Comparison of ENCODE assay signal across 1 cellular context in the genomic region with DNA sequence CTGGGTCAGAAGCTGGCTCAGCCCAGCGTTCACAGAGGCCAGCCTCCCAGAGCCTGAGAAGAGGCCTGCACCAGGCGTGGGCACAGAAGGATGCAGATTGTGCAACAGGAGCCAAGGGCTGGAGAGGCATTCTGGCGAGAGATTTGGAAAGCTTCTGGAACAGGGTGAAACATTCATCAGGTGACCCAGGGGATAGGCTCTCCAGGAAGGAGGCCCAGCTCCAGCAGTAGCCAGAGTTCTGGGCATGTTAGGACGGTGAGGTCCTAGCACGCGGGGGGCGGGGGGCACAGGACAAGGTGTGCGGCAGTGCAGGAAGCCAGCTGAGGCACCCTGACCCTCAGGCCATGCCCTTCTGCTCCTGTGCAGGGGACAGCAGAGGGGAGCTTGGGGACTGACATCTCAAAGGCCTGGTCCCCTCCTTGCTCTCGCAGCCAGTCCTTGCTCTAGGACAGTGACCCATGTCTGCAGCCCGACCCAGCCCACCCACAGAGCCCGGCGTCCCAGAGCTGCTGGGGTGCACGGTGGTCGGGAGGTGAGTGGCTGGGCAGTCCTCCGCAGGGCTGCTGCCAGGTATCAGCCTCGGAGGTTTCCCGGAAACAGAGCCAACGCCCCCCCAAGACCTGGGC.
A peak's percentile ranks its signal among the peaks of the same experiment; 100 is the strongest.
TF ChIP-seq lines count a peak whose summit lies in the region.

No MANE protein-coding gene starts in this region.

TF ChIP-seq in HepG2, 621 proteins besides CTCF, POLR2A, EP300 and RAD21 (continued from another document and continues in another):
- TF ChIP-seq, protein P1, sequence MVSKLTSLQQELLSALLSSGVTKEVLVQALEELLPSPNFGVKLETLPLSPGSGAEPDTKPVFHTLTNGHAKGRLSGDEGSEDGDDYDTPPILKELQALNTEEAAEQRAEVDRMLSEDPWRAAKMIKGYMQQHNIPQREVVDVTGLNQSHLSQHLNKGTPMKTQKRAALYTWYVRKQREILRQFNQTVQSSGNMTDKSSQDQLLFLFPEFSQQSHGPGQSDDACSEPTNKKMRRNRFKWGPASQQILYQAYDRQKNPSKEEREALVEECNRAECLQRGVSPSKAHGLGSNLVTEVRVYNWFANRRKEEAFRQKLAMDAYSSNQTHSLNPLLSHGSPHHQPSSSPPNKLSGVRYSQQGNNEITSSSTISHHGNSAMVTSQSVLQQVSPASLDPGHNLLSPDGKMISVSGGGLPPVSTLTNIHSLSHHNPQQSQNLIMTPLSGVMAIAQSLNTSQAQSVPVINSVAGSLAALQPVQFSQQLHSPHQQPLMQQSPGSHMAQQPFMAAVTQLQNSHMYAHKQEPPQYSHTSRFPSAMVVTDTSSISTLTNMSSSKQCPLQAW (CRISPR knock-in tag; IDR thresholded peaks at IDR 0.05) = no peak
- TF ChIP-seq ZFP90 (CRISPR knock-in tag; IDR thresholded peaks at IDR 0.05; ENCODE audit: borderline replicate concordance) (0 out of 2 replicates have a peak, but pooled peaks have one; percentile 5), ZFP36L2 (CRISPR knock-in tag; IDR thresholded peaks at IDR 0.05) (no peak), ZNF468 (CRISPR knock-in tag; IDR thresholded peaks at IDR 0.05) (no peak), ZNF775 (CRISPR knock-in tag; IDR thresholded peaks at IDR 0.05; ENCODE audit: borderline replicate concordance) (no peak), ZNF34 (CRISPR knock-in tag; IDR thresholded peaks at IDR 0.05; ENCODE audit: borderline replicate concordance) (no peak), CEBPG (CRISPR knock-in tag; IDR thresholded peaks at IDR 0.05) (peak; percentile 83), ZSCAN9 (CRISPR knock-in tag; IDR thresholded peaks at IDR 0.05; ENCODE audit: borderline replicate concordance) (no peak), IRX3 (CRISPR knock-in tag; IDR thresholded peaks at IDR 0.05; ENCODE audit: borderline replicate concordance, low read depth) (no peak), RBAK (CRISPR knock-in tag; IDR thresholded peaks at IDR 0.05) (no peak), ZNF567 (CRISPR knock-in tag; IDR thresholded peaks at IDR 0.05; ENCODE audit: borderline replicate concordance) (no peak), SNAI1 (CRISPR knock-in tag; IDR thresholded peaks at IDR 0.05; ENCODE audit: borderline replicate concordance) (no peak), ZBTB7A (CRISPR knock-in tag; IDR thresholded peaks at IDR 0.05) (no peak), ZNF143 (CRISPR knock-in tag; IDR thresholded peaks at IDR 0.05) (no peak), HOXA7 (CRISPR knock-in tag; IDR thresholded peaks at IDR 0.05) (0 out of 2 replicates have a peak, but pooled peaks have one; percentile 46), ZNF549 (CRISPR knock-in tag; IDR thresholded peaks at IDR 0.05) (no peak), ZNF234 (CRISPR knock-in tag; conservative IDR thresholded peaks at IDR 0.05) (0 out of 2 replicates have a peak, but pooled peaks have one; percentile 22), CCDC6 (CRISPR knock-in tag; IDR thresholded peaks at IDR 0.05) (no peak), NR2F2 (IDR thresholded peaks at IDR 0.05; ENCODE audit: borderline replicate concordance, low read depth) (no peak), TEAD3 (CRISPR knock-in tag; optimal IDR thresholded peaks at IDR 0.05; ENCODE audit: borderline replicate concordance) (no peak), XRCC5 (optimal IDR thresholded peaks at IDR 0.05; ENCODE audit: low read length) (no peak), ZNF891 (CRISPR knock-in tag; IDR thresholded peaks at IDR 0.05) (0 out of 2 replicates have a peak, but pooled peaks have one; percentile 56), SP2 (CRISPR knock-in tag; IDR thresholded peaks at IDR 0.05) (no peak)
- TF ChIP-seq, protein P2, sequence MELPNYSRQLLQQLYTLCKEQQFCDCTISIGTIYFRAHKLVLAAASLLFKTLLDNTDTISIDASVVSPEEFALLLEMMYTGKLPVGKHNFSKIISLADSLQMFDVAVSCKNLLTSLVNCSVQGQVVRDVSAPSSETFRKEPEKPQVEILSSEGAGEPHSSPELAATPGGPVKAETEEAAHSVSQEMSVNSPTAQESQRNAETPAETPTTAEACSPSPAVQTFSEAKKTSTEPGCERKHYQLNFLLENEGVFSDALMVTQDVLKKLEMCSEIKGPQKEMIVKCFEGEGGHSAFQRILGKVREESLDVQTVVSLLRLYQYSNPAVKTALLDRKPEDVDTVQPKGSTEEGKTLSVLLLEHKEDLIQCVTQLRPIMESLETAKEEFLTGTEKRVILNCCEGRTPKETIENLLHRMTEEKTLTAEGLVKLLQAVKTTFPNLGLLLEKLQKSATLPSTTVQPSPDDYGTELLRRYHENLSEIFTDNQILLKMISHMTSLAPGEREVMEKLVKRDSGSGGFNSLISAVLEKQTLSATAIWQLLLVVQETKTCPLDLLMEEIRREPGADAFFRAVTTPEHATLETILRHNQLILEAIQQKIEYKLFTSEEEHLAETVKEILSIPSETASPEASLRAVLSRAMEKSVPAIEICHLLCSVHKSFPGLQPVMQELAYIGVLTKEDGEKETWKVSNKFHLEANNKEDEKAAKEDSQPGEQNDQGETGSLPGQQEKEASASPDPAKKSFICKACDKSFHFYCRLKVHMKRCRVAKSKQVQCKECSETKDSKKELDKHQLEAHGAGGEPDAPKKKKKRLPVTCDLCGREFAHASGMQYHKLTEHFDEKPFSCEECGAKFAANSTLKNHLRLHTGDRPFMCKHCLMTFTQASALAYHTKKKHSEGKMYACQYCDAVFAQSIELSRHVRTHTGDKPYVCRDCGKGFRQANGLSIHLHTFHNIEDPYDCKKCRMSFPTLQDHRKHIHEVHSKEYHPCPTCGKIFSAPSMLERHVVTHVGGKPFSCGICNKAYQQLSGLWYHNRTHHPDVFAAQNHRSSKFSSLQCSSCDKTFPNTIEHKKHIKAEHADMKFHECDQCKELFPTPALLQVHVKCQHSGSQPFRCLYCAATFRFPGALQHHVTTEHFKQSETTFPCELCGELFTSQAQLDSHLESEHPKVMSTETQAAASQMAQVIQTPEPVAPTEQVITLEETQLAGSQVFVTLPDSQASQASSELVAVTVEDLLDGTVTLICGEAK (IDR thresholded peaks at IDR 0.05) = no peak
- TF ChIP-seq, protein P2 (CRISPR knock-in tag; IDR thresholded peaks at IDR 0.05) = 0 out of 2 replicates have a peak, but pooled peaks have one; percentile 28
- TF ChIP-seq, protein P3, sequence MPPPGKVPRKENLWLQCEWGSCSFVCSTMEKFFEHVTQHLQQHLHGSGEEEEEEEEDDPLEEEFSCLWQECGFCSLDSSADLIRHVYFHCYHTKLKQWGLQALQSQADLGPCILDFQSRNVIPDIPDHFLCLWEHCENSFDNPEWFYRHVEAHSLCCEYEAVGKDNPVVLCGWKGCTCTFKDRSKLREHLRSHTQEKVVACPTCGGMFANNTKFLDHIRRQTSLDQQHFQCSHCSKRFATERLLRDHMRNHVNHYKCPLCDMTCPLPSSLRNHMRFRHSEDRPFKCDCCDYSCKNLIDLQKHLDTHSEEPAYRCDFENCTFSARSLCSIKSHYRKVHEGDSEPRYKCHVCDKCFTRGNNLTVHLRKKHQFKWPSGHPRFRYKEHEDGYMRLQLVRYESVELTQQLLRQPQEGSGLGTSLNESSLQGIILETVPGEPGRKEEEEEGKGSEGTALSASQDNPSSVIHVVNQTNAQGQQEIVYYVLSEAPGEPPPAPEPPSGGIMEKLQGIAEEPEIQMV (CRISPR knock-in tag; IDR thresholded peaks at IDR 0.05; ENCODE audit: low read depth) = no peak
- TF ChIP-seq, protein P4, sequence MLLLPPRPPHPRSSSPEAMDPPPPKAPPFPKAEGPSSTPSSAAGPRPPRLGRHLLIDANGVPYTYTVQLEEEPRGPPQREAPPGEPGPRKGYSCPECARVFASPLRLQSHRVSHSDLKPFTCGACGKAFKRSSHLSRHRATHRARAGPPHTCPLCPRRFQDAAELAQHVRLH (CRISPR knock-in tag; IDR thresholded peaks at IDR 0.05; ENCODE audit: borderline replicate concordance, low read depth) = no peak
- TF ChIP-seq, protein P5, sequence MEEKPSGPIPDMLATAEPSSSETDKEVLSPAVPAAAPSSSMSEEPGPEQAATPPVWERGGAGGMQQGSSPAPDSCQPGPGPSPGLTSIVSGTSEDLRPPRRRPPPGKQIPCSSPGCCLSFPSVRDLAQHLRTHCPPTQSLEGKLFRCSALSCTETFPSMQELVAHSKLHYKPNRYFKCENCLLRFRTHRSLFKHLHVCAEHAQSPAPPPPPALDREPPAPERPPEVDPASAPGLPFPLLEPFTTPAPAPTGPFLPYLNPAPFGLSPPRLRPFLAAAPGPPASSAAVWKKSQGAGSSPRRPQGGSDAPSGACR (CRISPR knock-in tag; IDR thresholded peaks at IDR 0.05) = no peak
- TF ChIP-seq, protein P6, sequence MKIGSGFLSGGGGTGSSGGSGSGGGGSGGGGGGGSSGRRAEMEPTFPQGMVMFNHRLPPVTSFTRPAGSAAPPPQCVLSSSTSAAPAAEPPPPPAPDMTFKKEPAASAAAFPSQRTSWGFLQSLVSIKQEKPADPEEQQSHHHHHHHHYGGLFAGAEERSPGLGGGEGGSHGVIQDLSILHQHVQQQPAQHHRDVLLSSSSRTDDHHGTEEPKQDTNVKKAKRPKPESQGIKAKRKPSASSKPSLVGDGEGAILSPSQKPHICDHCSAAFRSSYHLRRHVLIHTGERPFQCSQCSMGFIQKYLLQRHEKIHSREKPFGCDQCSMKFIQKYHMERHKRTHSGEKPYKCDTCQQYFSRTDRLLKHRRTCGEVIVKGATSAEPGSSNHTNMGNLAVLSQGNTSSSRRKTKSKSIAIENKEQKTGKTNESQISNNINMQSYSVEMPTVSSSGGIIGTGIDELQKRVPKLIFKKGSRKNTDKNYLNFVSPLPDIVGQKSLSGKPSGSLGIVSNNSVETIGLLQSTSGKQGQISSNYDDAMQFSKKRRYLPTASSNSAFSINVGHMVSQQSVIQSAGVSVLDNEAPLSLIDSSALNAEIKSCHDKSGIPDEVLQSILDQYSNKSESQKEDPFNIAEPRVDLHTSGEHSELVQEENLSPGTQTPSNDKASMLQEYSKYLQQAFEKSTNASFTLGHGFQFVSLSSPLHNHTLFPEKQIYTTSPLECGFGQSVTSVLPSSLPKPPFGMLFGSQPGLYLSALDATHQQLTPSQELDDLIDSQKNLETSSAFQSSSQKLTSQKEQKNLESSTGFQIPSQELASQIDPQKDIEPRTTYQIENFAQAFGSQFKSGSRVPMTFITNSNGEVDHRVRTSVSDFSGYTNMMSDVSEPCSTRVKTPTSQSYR (CRISPR knock-in tag; IDR thresholded peaks at IDR 0.05; ENCODE audit: borderline replicate concordance) = no peak
- TF ChIP-seq, protein P7, sequence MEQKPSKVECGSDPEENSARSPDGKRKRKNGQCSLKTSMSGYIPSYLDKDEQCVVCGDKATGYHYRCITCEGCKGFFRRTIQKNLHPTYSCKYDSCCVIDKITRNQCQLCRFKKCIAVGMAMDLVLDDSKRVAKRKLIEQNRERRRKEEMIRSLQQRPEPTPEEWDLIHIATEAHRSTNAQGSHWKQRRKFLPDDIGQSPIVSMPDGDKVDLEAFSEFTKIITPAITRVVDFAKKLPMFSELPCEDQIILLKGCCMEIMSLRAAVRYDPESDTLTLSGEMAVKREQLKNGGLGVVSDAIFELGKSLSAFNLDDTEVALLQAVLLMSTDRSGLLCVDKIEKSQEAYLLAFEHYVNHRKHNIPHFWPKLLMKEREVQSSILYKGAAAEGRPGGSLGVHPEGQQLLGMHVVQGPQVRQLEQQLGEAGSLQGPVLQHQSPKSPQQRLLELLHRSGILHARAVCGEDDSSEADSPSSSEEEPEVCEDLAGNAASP (CRISPR knock-in tag; IDR thresholded peaks at IDR 0.05; ENCODE audit: borderline replicate concordance) = no peak
- TF ChIP-seq, protein P8, sequence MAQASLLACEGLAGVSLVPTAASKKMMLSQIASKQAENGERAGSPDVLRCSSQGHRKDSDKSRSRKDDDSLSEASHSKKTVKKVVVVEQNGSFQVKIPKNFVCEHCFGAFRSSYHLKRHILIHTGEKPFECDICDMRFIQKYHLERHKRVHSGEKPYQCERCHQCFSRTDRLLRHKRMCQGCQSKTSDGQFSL (CRISPR knock-in tag; IDR thresholded peaks at IDR 0.05) = no peak
- TF ChIP-seq, protein P9, sequence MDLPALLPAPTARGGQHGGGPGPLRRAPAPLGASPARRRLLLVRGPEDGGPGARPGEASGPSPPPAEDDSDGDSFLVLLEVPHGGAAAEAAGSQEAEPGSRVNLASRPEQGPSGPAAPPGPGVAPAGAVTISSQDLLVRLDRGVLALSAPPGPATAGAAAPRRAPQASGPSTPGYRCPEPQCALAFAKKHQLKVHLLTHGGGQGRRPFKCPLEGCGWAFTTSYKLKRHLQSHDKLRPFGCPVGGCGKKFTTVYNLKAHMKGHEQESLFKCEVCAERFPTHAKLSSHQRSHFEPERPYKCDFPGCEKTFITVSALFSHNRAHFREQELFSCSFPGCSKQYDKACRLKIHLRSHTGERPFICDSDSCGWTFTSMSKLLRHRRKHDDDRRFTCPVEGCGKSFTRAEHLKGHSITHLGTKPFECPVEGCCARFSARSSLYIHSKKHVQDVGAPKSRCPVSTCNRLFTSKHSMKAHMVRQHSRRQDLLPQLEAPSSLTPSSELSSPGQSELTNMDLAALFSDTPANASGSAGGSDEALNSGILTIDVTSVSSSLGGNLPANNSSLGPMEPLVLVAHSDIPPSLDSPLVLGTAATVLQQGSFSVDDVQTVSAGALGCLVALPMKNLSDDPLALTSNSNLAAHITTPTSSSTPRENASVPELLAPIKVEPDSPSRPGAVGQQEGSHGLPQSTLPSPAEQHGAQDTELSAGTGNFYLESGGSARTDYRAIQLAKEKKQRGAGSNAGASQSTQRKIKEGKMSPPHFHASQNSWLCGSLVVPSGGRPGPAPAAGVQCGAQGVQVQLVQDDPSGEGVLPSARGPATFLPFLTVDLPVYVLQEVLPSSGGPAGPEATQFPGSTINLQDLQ (CRISPR knock-in tag; IDR thresholded peaks at IDR 0.05) = no peak
